In the genomic region with DNA sequence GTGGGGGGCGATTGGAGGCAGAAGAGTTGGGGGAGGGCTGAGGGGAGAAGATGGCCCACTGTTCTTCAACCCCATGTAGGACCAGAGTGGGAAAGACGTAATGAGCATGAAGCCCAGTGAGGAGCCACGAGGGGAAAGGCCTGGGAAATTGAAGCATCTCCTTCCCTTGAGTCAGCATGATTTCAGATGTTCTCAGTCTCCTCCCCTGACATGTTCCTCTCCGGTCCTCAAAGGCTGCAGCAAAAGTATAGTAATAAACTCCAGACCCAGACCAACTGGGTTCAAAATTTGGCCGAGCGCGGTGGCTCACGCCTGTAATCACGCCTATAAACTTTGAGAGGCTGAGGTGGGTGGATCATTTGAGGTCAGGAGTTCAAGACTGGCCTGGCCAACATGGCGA, we compare ENCODE assay signal across 10 cellular contexts. TPM values are rescaled to one million over a fixed set of nuclear protein-coding genes. Genes with fewer than 3 reads are reported as not detected.
DNase-seq lines count a peak whose midpoint lies in the region; ATAC-seq, FAIRE-seq and TF ChIP-seq lines count a peak whose summit lies in the region.
"Had no signal": no experiment of that assay in that cellular context is flagged by ENCODE, and none has a peak within 500 bp of the region (broad histone marks: within the 10 kb centered on the region; RNA-seq: fewer than 3 reads in every experiment).

No MANE protein-coding gene starts in this region.

- H2AFZ ChIP-seq in H1 (ENCODE audit: low read length): no peak overlapping the region

- no peak overlapping the region for H3K27ac ChIP-seq in CD8-positive, alpha-beta memory T cell (ENCODE audit: low read depth, low read length)
- H3K27ac ChIP-seq in H1 (ENCODE audit: low read depth, low read length) (no peak overlapping the region), stomach (no peak overlapping the region), kidney (ENCODE audit: low read depth in 2 of 2, low read length in 2 of 2) (no peak overlapping the region)

- peaks cover 0 to 10% of the 10 kb centered on the region in 2 experiments; a peak in 1 of 4 replicates for H3K79me2 ChIP-seq in H1 (ENCODE audit: control insufficient read depth in 1 of 2, insufficient read depth in 2 of 2, low read length in 2 of 2)

- no peak overlapping the region for H4K8ac ChIP-seq in H1 (ENCODE audit: extremely low read depth, insufficient read depth, low read length)

- DNase-seq in CD8-positive, alpha-beta memory T cell: no peak
- DNase-seq in T-helper 17 cell (no peak), H1 (ENCODE audit: low read depth in 1 of 2, low spot score in 2 of 2) (no peak), neural crest cell (ENCODE audit: low read depth, low spot score) (no peak), mesothelial cell of epicardium (ENCODE audit: low spot score in 2 of 2, unreplicated experiment in 2 of 2) (no peak), stomach (no peak), kidney (no peak)

- peaks cover 25% of the 10 kb centered on the region for H3K4me1 ChIP-seq in CD8-positive, alpha-beta memory T cell (ENCODE audit: insufficient read depth, low read length)
- H3K4me1 ChIP-seq in H1 (replicated peaks in 1 of 4; ENCODE audit: control insufficient read depth in 3 of 4, insufficient read depth in 4 of 4, low read length in 3 of 4) (peaks cover 20 to 50% (median 26%) of the 10 kb centered on the region in 4 experiments), stomach (peaks cover 37 to 45% (median 42%) of the 10 kb centered on the region in 4 donors), kidney (ENCODE audit: control insufficient read depth in 1 of 2, insufficient read depth in 1 of 2, low read depth in 1 of 2, low read length in 2 of 2) (peaks cover 22 to 25% of the 10 kb centered on the region in 2 donors)

- TF ChIP-seq CTCF in H1 (IDR thresholded peaks at IDR 0.05; ENCODE audit: control extremely low read depth in 1 of 3, insufficient read depth in 1 of 3, low read depth in 1 of 3, low read length in 3 of 3) (no peak), neural crest cell (conservative IDR thresholded peaks at IDR 0.05) (no peak), mesothelial cell of epicardium (IDR thresholded peaks at IDR 0.05; ENCODE audit: unreplicated experiment) (no peak), stomach (IDR thresholded peaks at IDR 0.05) (no peak), kidney (IDR thresholded peaks at IDR 0.05; ENCODE audit: borderline replicate concordance, extremely low read depth, insufficient read depth) (no peak)

- H3K4ac ChIP-seq in H1 (replicated peaks; ENCODE audit: insufficient read length, low read depth, low read length): no peak overlapping the region

- H3K4me3 ChIP-seq in CD8-positive, alpha-beta memory T cell (ENCODE audit: low read length): no peak overlapping the region
- H3K4me3 ChIP-seq in H1 (ENCODE audit: extremely low read depth in 1 of 4, insufficient read depth in 2 of 4, low read depth in 3 of 4, low read length in 4 of 4) (no peak overlapping the region), stomach (no peak overlapping the region), kidney (ENCODE audit: low read length in 2 of 2) (no peak overlapping the region)

- H3K9me3 ChIP-seq in CD8-positive, alpha-beta memory T cell (ENCODE audit: low read length): no peaks in the 10 kb centered on the region
- H3K9me3 ChIP-seq in T-helper 17 cell (ENCODE audit: control insufficient read depth, low read length, poor library complexity, severe bottlenecking) (no peaks in the 10 kb centered on the region), H1 (ENCODE audit: insufficient read depth in 2 of 2, low read depth in 1 of 2, low read length in 1 of 2) (no peaks in the 10 kb centered on the region), stomach (no peaks in the 10 kb centered on the region), kidney (ENCODE audit: control insufficient read depth in 1 of 2, low read length in 2 of 2) (no peaks in the 10 kb centered on the region)
- H3K9me3 ChIP-seq: BE2C had no signal

- H3K79me1 ChIP-seq in H1 (ENCODE audit: low read depth, low read length): peaks cover 7% of the 10 kb centered on the region; the same call in 1 of the 2 replicates

- TF ChIP-seq RAD21 in H1 (IDR thresholded peaks at IDR 0.05 in 1 of 2, conservative IDR thresholded peaks at IDR 0.05 in 1 of 2; ENCODE audit: low read depth in 2 of 2, low read length in 2 of 2): no peak

- H3K9me3 Mint-ChIP-seq in CD8-positive, alpha-beta memory T cell: no peaks in the 10 kb centered on the region
- H3K9me3 Mint-ChIP-seq in neural crest cell: no peaks in the 10 kb centered on the region
- H3K9me3 Mint-ChIP-seq in mesothelial cell of epicardium: no peaks in the 10 kb centered on the region

- H2BK15ac ChIP-seq in H1 (ENCODE audit: low read length): no peak overlapping the region

- no peaks in the 10 kb centered on the region for H3K36me3 ChIP-seq in CD8-positive, alpha-beta memory T cell (ENCODE audit: insufficient read depth, low read length)
- no peaks in the 10 kb centered on the region; a peak in 1 of 8 replicates for H3K36me3 ChIP-seq in H1 (ENCODE audit: control insufficient read depth in 2 of 4, insufficient read depth in 4 of 4, low read length in 3 of 4)
- peaks cover 0 to under 1% (median 0%) of the 10 kb centered on the region in 4 donors for H3K36me3 ChIP-seq in stomach
- no peaks in the 10 kb centered on the region for H3K36me3 ChIP-seq in kidney (ENCODE audit: control insufficient read depth in 1 of 2, insufficient read depth in 2 of 2, low read length in 2 of 2)
- H3K36me3 ChIP-seq: BE2C had no signal

- H3K18ac ChIP-seq in H1 (ENCODE audit: extremely low read depth, low read length): no peak overlapping the region

- H3K36me3 Mint-ChIP-seq in CD8-positive, alpha-beta memory T cell: peaks cover 0 to 11% (median 0%) of the 10 kb centered on the region in 3 donors
- H3K36me3 Mint-ChIP-seq in T-helper 17 cell (ENCODE audit: low read depth): no peaks in the 10 kb centered on the region
- no peaks in the 10 kb centered on the region for H3K36me3 Mint-ChIP-seq in neural crest cell (ENCODE audit: low read depth)
- no peaks in the 10 kb centered on the region for H3K36me3 Mint-ChIP-seq in mesothelial cell of epicardium

- FAIRE-seq in H1 (lab: Jason Lieb, UNC): no peak
- no peak for FAIRE-seq in kidney (lab: Jason Lieb, UNC)

- intact Hi-C loops in stomach (cut with DNase I; ENCODE audit: low total_unique reads) (no loop called here), kidney (cut with DNase I) (no loop called here)

- no peak for TF ChIP-seq POLR2A in H1 (IDR thresholded peaks at IDR 0.05; ENCODE audit: control extremely low read depth in 1 of 2, low read depth in 2 of 2, low read length in 2 of 2)
- TF ChIP-seq POLR2A in stomach (IDR thresholded peaks at IDR 0.05): no peak

- no peak overlapping the region for H4K91ac ChIP-seq in H1 (replicated peaks; ENCODE audit: insufficient read length, low read length)

- H3K4me3 Mint-ChIP-seq in CD8-positive, alpha-beta memory T cell: peak overlapping the region in 3 of 7 donors; percentile 23 to 93 (median 54)
- H3K4me3 Mint-ChIP-seq in T-helper 17 cell (no peak overlapping the region), neural crest cell (peak overlapping the region; percentile 89), mesothelial cell of epicardium (no peak overlapping the region)

- CTCF ChIA-PET in CD8-positive, alpha-beta memory T cell (lab: Charles Lee): interaction anchor here (0.7 to 5.5 kb wide), 12 partner anchors 12 to 114 kb away, joined by 3 to 53 read pairs (median 4); partner anchors contain the start of gene SLC35B2
- CTCF ChIA-PET in H1 (lab: Charles Lee; ENCODE audit: partially characterized antibody): interaction anchor here (0.7 to 19.0 kb wide), 27 partner anchors 8 to 1255 kb away, joined by 3 to 330 read pairs (median 6); partner anchors contain the start of genes AARS2, SLC35B2 and SPATS1

- H4K20me1 ChIP-seq in H1 (replicated peaks in 1 of 2; ENCODE audit: control insufficient read depth in 1 of 2, insufficient read depth in 2 of 2, low read length in 2 of 2): peaks cover 1 to 2% of the 10 kb centered on the region in 2 experiments

- H3K9ac ChIP-seq in H1 (replicated peaks in 1 of 4; ENCODE audit: extremely low read depth in 1 of 4, low read depth in 3 of 4, low read length in 3 of 4): no peak overlapping the region
- no peak overlapping the region for H3K9ac ChIP-seq in kidney (ENCODE audit: low read length in 2 of 2)

- no peak overlapping the region for H3K4me2 ChIP-seq in H1 (ENCODE audit: insufficient read depth in 1 of 2, low read depth in 2 of 2, low read length in 2 of 2)

- TF ChIP-seq EP300 in H1 (IDR thresholded peaks at IDR 0.05; ENCODE audit: borderline replicate concordance in 1 of 2, low read depth in 2 of 2, low read length in 2 of 2): no peak
- TF ChIP-seq EP300 in stomach (IDR thresholded peaks at IDR 0.05): no peak

- H3K4me1 Mint-ChIP-seq in CD8-positive, alpha-beta memory T cell: peaks cover 34 to 48% (median 45%) of the 10 kb centered on the region in 3 donors
- peaks cover 46% of the 10 kb centered on the region for H3K4me1 Mint-ChIP-seq in T-helper 17 cell
- peaks cover 77% of the 10 kb centered on the region for H3K4me1 Mint-ChIP-seq in neural crest cell
- peaks cover 31% of the 10 kb centered on the region for H3K4me1 Mint-ChIP-seq in mesothelial cell of epicardium

- H3K56ac ChIP-seq in H1 (replicated peaks; ENCODE audit: insufficient read length, low read depth, low read length): no peak overlapping the region

- 86% methylated on average over 10 of the region's 10 CpGs; no CpG with 5 or more reads in 1 of the 2 experiments for WGBS in H1 (ENCODE audit: extremely low coverage in 1 of 2, insufficient coverage in 1 of 2, insufficient read length in 1 of 2, insufficient replicate concordance in 2 of 2, low coverage in 1 of 2, low lambda C conversion rate in 2 of 2, missing lambda C conversion rate in 1 of 2), 2 experiments
- WGBS in stomach, 5 donors: 69 to 81% (median 77%) methylated on average over 10 of the region's 10 CpGs

- no peak overlapping the region for H4K5ac ChIP-seq in H1 (ENCODE audit: insufficient read length, low read depth, low read length)

- H3K27ac Mint-ChIP-seq in CD8-positive, alpha-beta memory T cell: peak overlapping the region in 7 of 8 donors; percentile 79 to 96 (median 94)
- peak overlapping the region; percentile 99 for H3K27ac Mint-ChIP-seq in T-helper 17 cell
- H3K27ac Mint-ChIP-seq in neural crest cell (ENCODE audit: unreplicated experiment): peak overlapping the region; percentile 12
- no peak overlapping the region for H3K27ac Mint-ChIP-seq in mesothelial cell of epicardium

- 0 out of 2 replicates have a peak overlapping the region, but pooled peaks have one; percentile 39 for H2BK12ac ChIP-seq in H1 (ENCODE audit: low read depth, low read length)

- H3K27me3 Mint-ChIP-seq in CD8-positive, alpha-beta memory T cell: peaks cover 30% of the 10 kb centered on the region in 2 donors
- peaks cover 31% of the 10 kb centered on the region for H3K27me3 Mint-ChIP-seq in T-helper 17 cell
- H3K27me3 Mint-ChIP-seq in neural crest cell (ENCODE audit: low read depth): peaks cover 19% of the 10 kb centered on the region
- peaks cover 45% of the 10 kb centered on the region for H3K27me3 Mint-ChIP-seq in mesothelial cell of epicardium (ENCODE audit: low read depth)

- H2BK20ac ChIP-seq in H1 (ENCODE audit: low read length): no peak overlapping the region

- H3K23me2 ChIP-seq in H1 (ENCODE audit: low read depth, low read length): peaks cover 14% of the 10 kb centered on the region

- no peak overlapping the region for H3K23ac ChIP-seq in H1 (ENCODE audit: insufficient read length)

- POLR2A ChIA-PET in CD8-positive, alpha-beta memory T cell (lab: Charles Lee): interaction anchor here (1.3 kb wide), 1 partner anchor 10 kb away, joined by 3 read pairs; no protein-coding TSS in a partner anchor
- POLR2A ChIA-PET in H1 (lab: Charles Lee; ENCODE audit: partially characterized antibody): interaction anchor here (1.1 to 12.0 kb wide), 10 partner anchors 11 to 75 kb away, joined by 3 to 138 read pairs (median 11); partner anchors contain the start of genes HSP90AB1, SLC35B2 and SPATS1

- H3K14ac ChIP-seq in H1 (ENCODE audit: insufficient read length): no peak overlapping the region

- H3K27me3 ChIP-seq in CD8-positive, alpha-beta memory T cell (ENCODE audit: insufficient read depth, low read length, poor library complexity, severe bottlenecking): peaks cover 34% of the 10 kb centered on the region
- H3K27me3 ChIP-seq in H1 (replicated peaks in 1 of 4; ENCODE audit: control insufficient read depth in 3 of 4, extremely low read depth in 1 of 4, insufficient read depth in 3 of 4, low read length in 3 of 4) (peaks cover 0 to 3% (median 0%) of the 10 kb centered on the region in 4 experiments; a peak in 2 of 7 replicates), stomach (peaks cover 4 to 44% (median 36%) of the 10 kb centered on the region in 3 donors)
- H3K27me3 ChIP-seq: BE2C had no signal

- no peak overlapping the region for H2AK5ac ChIP-seq in H1 (ENCODE audit: low read depth, low read length)

- no peak for ATAC-seq in T-helper 17 cell
- ATAC-seq: PC-3 had no signal

- H2BK5ac ChIP-seq in H1 (ENCODE audit: low read depth, low read length): no peak overlapping the region

- H2BK120ac ChIP-seq in H1 (replicated peaks; ENCODE audit: low read depth, low read length): no peak overlapping the region

RNA-seq across cellular contexts. Expression of gene NFKBIE, which starts 1.9 kb away (rescaled TPM):
- 10 to 100 TPM; 33.1 to 34.3 TPM for total RNA-seq in CD8-positive, alpha-beta memory T cell
- polyA plus RNA-seq in CD8-positive, alpha-beta memory T cell: 5.3 TPM
- total RNA-seq in T-helper 17 cell: 10 to 100 TPM; 59.2 to 62.8 TPM
- total RNA-seq in H1 (2021; fragmentation: NEBNext Ultra II Directional; extraction: Animal tissue kit (Norgen Biotek cat#: 25700)): 10.8 and 13.5 TPM in 2 replicates
- polyA plus RNA-seq in H1 (2011; rRNA removed): 19.2 and 22.9 TPM in 2 replicates
- 18.8 TPM for polyA plus RNA-seq in H1 (2011; cell fraction: cytosol; rRNA removed)
- 14.3 TPM for polyA plus RNA-seq in H1 (2011; cell fraction: nucleus; rRNA removed)
- polyA plus RNA-seq in H1 (2012, experiment 1 of 2): 12.7 to 17.1 TPM (median 13.6 TPM) in 4 replicates
- polyA plus RNA-seq in H1 (2012, experiment 2 of 2): 17.0 TPM
- 6.2 TPM for polyA plus RNA-seq in H1 (2013, experiment 1 of 2)
- 7.5 TPM for polyA plus RNA-seq in H1 (2013, experiment 2 of 2)
- polyA minus RNA-seq in H1 (2011; rRNA and poly(A)+ RNA removed): 7.0 and 9.3 TPM in 2 replicates
- 7.8 TPM for polyA minus RNA-seq in H1 (2011; cell fraction: cytosol; rRNA and poly(A)+ RNA removed)
- 12.2 TPM for polyA minus RNA-seq in H1 (2011; cell fraction: nucleus; rRNA and poly(A)+ RNA removed)
- total RNA-seq in neural crest cell: 16.1 and 20.2 TPM in 2 replicates
- 8.9 to 9.7 TPM (median 9.2 TPM) in 3 replicates for total RNA-seq in mesothelial cell of epicardium
- total RNA-seq in stomach: 10 to 100 TPM in 1 of 5 donors, 1 to 10 TPM in 1, under 1 TPM in 1, not detected in 2; 0.89 to 23.5 (median 3.5) TPM
- polyA plus RNA-seq in stomach: 10 to 100 TPM in 2 of 3 donors, 1 to 10 TPM in 1; 9.9 to 14.2 (median 10.6) TPM
- 19.0 TPM for total RNA-seq in kidney
- 12.6 TPM for polyA plus RNA-seq in kidney (ENCODE audit: insufficient read depth, low read depth, low replicate concordance)

RNA-seq across cellular contexts. Expression of gene TMEM151B, which starts 3.0 kb away (rescaled TPM):
- not detected for total RNA-seq in CD8-positive, alpha-beta memory T cell
- polyA plus RNA-seq in CD8-positive, alpha-beta memory T cell: not detected
- total RNA-seq in T-helper 17 cell: not detected
- total RNA-seq in H1 (2021; fragmentation: NEBNext Ultra II Directional; extraction: Animal tissue kit (Norgen Biotek cat#: 25700)): 15.5 and 15.7 TPM in 2 replicates
- 8.0 and 11.6 TPM in 2 replicates for polyA plus RNA-seq in H1 (2011; rRNA removed)
- 9.9 TPM for polyA plus RNA-seq in H1 (2011; cell fraction: cytosol; rRNA removed)
- 22.6 TPM for polyA plus RNA-seq in H1 (2011; cell fraction: nucleus; rRNA removed)
- 10.2 to 14.9 TPM (median 13.2 TPM) in 4 replicates for polyA plus RNA-seq in H1 (2012, experiment 1 of 2)
- 12.1 TPM for polyA plus RNA-seq in H1 (2012, experiment 2 of 2)
- 7.8 TPM for polyA plus RNA-seq in H1 (2013, experiment 1 of 2)
- 7.7 TPM for polyA plus RNA-seq in H1 (2013, experiment 2 of 2)
- 8.8 and 10.7 TPM in 2 replicates for polyA minus RNA-seq in H1 (2011; rRNA and poly(A)+ RNA removed)
- 6.5 TPM for polyA minus RNA-seq in H1 (2011; cell fraction: cytosol; rRNA and poly(A)+ RNA removed)
- 6.2 TPM for polyA minus RNA-seq in H1 (2011; cell fraction: nucleus; rRNA and poly(A)+ RNA removed)
- total RNA-seq in neural crest cell: 19.0 and 21.2 TPM in 2 replicates
- total RNA-seq in mesothelial cell of epicardium: 0.45 to 0.80 TPM (median 0.56 TPM) in 3 replicates
- under 1 TPM in 2 of 5 donors, not detected in 3; 0.18 to 0.29 TPM for total RNA-seq in stomach
- under 1 TPM in 2 of 3 donors, not detected in 1; 0.12 to 0.28 TPM for polyA plus RNA-seq in stomach
- total RNA-seq in kidney: not detected
- polyA plus RNA-seq in kidney (ENCODE audit: insufficient read depth, low read depth, low replicate concordance): not detected
- total RNA-seq: PC-3 had no signal
- polyA plus RNA-seq: AG04450 had no signal

RNA-seq across cellular contexts. Expression of gene SLC35B2, which starts 9.9 kb away (rescaled TPM):
- 10 to 100 TPM; 34.8 to 35.7 TPM for total RNA-seq in CD8-positive, alpha-beta memory T cell
- polyA plus RNA-seq in CD8-positive, alpha-beta memory T cell: 49.0 TPM
- total RNA-seq in T-helper 17 cell (10 to 100 TPM; 14.7 to 15.2 TPM), neural crest cell (70.5 and 77.7 TPM in 2 replicates), mesothelial cell of epicardium (33.4 to 38.2 TPM (median 37.1 TPM) in 3 replicates), stomach (10 to 100 TPM in 4 of 5 donors, 1 to 10 TPM in 1; 1.4 to 60.1 (median 27.0) TPM), kidney (45.1 TPM)
- 29.5 and 32.3 TPM in 2 replicates for total RNA-seq in H1 (2021; fragmentation: NEBNext Ultra II Directional; extraction: Animal tissue kit (Norgen Biotek cat#: 25700))
- polyA plus RNA-seq in H1 (2011; rRNA removed) (65.0 and 73.7 TPM in 2 replicates), stomach (10 to 100 TPM in 2 of 3 donors, 1 to 10 TPM in 1; 7.3 to 17.2 (median 16.6) TPM), kidney (ENCODE audit: insufficient read depth, low read depth, low replicate concordance) (49.5 TPM)
- 49.6 TPM for polyA plus RNA-seq in H1 (2011; cell fraction: cytosol; rRNA removed)
- polyA plus RNA-seq in H1 (2011; cell fraction: nucleus; rRNA removed): 90.4 TPM
- polyA plus RNA-seq in H1 (2012, experiment 1 of 2): 26.2 to 41.2 TPM (median 36.7 TPM) in 4 replicates
- 48.9 TPM for polyA plus RNA-seq in H1 (2012, experiment 2 of 2)
- 43.7 TPM for polyA plus RNA-seq in H1 (2013, experiment 1 of 2)
- polyA plus RNA-seq in H1 (2013, experiment 2 of 2): 43.6 TPM
- 48.1 and 49.1 TPM in 2 replicates for polyA minus RNA-seq in H1 (2011; rRNA and poly(A)+ RNA removed)
- polyA minus RNA-seq in H1 (2011; cell fraction: cytosol; rRNA and poly(A)+ RNA removed): 21.4 TPM
- 25.3 TPM for polyA minus RNA-seq in H1 (2011; cell fraction: nucleus; rRNA and poly(A)+ RNA removed)

RNA-seq across cellular contexts. Expression of gene HSP90AB1, which starts 20.4 kb away (rescaled TPM):
- 1,000 to 10,000 TPM; 2,387 to 2,400 TPM for total RNA-seq in CD8-positive, alpha-beta memory T cell
- 460 TPM for polyA plus RNA-seq in CD8-positive, alpha-beta memory T cell
- total RNA-seq in T-helper 17 cell (100 to 1,000 TPM; 454 to 478 TPM), neural crest cell (1,508 and 1,541 TPM in 2 replicates), mesothelial cell of epicardium (992 to 1,038 TPM (median 1,015 TPM) in 3 replicates), stomach (100 to 1,000 TPM; 168 to 414 (median 370) TPM), kidney (551 TPM)
- 2,224 and 2,297 TPM in 2 replicates for total RNA-seq in H1 (2021; fragmentation: NEBNext Ultra II Directional; extraction: Animal tissue kit (Norgen Biotek cat#: 25700))
- polyA plus RNA-seq in H1 (2011; rRNA removed) (1,244 and 1,564 TPM in 2 replicates), stomach (100 to 1,000 TPM; 267 to 549 (median 348) TPM), kidney (ENCODE audit: insufficient read depth, low read depth, low replicate concordance) (499 TPM)
- polyA plus RNA-seq in H1 (2011; cell fraction: cytosol; rRNA removed): 1,987 TPM
- polyA plus RNA-seq in H1 (2011; cell fraction: nucleus; rRNA removed): 1,165 TPM
- polyA plus RNA-seq in H1 (2012, experiment 1 of 2): 2,191 to 2,644 TPM (median 2,404 TPM) in 4 replicates
- polyA plus RNA-seq in H1 (2012, experiment 2 of 2): 384 TPM
- 1,706 TPM for polyA plus RNA-seq in H1 (2013, experiment 1 of 2)
- 1,654 TPM for polyA plus RNA-seq in H1 (2013, experiment 2 of 2)
- 1,724 and 1,899 TPM in 2 replicates for polyA minus RNA-seq in H1 (2011; rRNA and poly(A)+ RNA removed)
- 850 TPM for polyA minus RNA-seq in H1 (2011; cell fraction: cytosol; rRNA and poly(A)+ RNA removed)
- 610 TPM for polyA minus RNA-seq in H1 (2011; cell fraction: nucleus; rRNA and poly(A)+ RNA removed)

RNA-seq across cellular contexts. Expression of gene SLC29A1, which starts 43.9 kb away (rescaled TPM):
- 100 to 1,000 TPM; 116 TPM for total RNA-seq in CD8-positive, alpha-beta memory T cell
- 3.6 TPM for polyA plus RNA-seq in CD8-positive, alpha-beta memory T cell
- 1 to 10 TPM; 1.4 to 3.4 TPM for total RNA-seq in T-helper 17 cell
- 187 and 196 TPM in 2 replicates for total RNA-seq in H1 (2021; fragmentation: NEBNext Ultra II Directional; extraction: Animal tissue kit (Norgen Biotek cat#: 25700))
- polyA plus RNA-seq in H1 (2011; rRNA removed): 558 and 626 TPM in 2 replicates
- polyA plus RNA-seq in H1 (2011; cell fraction: cytosol; rRNA removed): 409 TPM
- polyA plus RNA-seq in H1 (2011; cell fraction: nucleus; rRNA removed): 636 TPM
- polyA plus RNA-seq in H1 (2012, experiment 1 of 2): 210 to 268 TPM (median 256 TPM) in 4 replicates
- 267 TPM for polyA plus RNA-seq in H1 (2012, experiment 2 of 2)
- polyA plus RNA-seq in H1 (2013, experiment 1 of 2): 396 TPM
- 418 TPM for polyA plus RNA-seq in H1 (2013, experiment 2 of 2)
- 456 and 664 TPM in 2 replicates for polyA minus RNA-seq in H1 (2011; rRNA and poly(A)+ RNA removed)
- polyA minus RNA-seq in H1 (2011; cell fraction: cytosol; rRNA and poly(A)+ RNA removed): 124 TPM
- polyA minus RNA-seq in H1 (2011; cell fraction: nucleus; rRNA and poly(A)+ RNA removed): 168 TPM
- 54.8 and 55.0 TPM in 2 replicates for total RNA-seq in neural crest cell
- 13.2 to 13.9 TPM (median 13.9 TPM) in 3 replicates for total RNA-seq in mesothelial cell of epicardium
- 100 to 1,000 TPM in 2 of 5 donors, 10 to 100 TPM in 3; 26.4 to 217 (median 77.4) TPM for total RNA-seq in stomach
- 10 to 100 TPM; 22.6 to 33.5 (median 29.0) TPM for polyA plus RNA-seq in stomach
- total RNA-seq in kidney: 74.6 TPM
- 50.1 TPM for polyA plus RNA-seq in kidney (ENCODE audit: insufficient read depth, low read depth, low replicate concordance)
